8 cellular contexts compared by ENCODE assay signal in the genomic region with DNA sequence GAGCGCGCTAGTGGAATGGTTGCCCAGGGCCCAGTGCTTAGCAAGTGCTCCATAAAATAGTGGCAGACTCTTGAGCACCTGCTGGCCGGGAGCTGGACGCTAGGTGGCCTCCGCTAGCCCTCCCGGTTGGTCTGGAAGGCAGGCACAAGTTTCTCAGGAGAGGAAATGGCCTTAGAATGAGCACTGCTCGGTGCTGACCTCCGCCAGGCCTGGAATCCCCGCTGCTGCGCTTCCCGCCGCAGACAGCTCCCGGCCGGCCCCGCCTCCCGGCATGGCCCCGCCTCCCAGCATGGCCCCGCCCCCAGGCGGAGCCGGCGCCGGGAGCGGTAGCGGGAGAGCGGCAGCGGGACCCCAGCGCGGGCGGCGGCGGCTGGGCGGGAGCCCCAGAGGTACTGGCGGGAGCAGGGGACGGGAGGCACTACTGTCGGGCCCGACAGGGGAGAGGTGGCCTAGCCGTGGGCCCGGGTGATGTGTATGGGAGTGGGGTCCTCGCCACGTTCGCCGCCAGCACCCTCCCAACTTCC. TPM values are rescaled to one million over a fixed set of nuclear protein-coding genes. Genes with fewer than 3 reads are reported as not detected.
A peak's percentile ranks its signal among the peaks of the same experiment; 100 is the strongest.
DNase-seq lines count a peak whose midpoint lies in the region; ATAC-seq and TF ChIP-seq lines count a peak whose summit lies in the region.

A gene with protein sequence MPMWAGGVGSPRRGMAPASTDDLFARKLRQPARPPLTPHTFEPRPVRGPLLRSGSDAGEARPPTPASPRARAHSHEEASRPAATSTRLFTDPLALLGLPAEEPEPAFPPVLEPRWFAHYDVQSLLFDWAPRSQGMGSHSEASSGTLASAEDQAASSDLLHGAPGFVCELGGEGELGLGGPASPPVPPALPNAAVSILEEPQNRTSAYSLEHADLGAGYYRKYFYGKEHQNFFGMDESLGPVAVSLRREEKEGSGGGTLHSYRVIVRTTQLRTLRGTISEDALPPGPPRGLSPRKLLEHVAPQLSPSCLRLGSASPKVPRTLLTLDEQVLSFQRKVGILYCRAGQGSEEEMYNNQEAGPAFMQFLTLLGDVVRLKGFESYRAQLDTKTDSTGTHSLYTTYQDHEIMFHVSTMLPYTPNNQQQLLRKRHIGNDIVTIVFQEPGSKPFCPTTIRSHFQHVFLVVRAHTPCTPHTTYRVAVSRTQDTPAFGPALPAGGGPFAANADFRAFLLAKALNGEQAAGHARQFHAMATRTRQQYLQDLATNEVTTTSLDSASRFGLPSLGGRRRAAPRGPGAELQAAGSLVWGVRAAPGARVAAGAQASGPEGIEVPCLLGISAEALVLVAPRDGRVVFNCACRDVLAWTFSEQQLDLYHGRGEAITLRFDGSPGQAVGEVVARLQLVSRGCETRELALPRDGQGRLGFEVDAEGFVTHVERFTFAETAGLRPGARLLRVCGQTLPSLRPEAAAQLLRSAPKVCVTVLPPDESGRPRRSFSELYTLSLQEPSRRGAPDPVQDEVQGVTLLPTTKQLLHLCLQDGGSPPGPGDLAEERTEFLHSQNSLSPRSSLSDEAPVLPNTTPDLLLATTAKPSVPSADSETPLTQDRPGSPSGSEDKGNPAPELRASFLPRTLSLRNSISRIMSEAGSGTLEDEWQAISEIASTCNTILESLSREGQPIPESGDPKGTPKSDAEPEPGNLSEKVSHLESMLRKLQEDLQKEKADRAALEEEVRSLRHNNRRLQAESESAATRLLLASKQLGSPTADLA (plus strand): TSS at position 308 of the 524 bp plus-strand sequence. CDS start 2,821 bp downstream, outside the sequence.

- H3K27me3 Mint-ChIP-seq in CD4-positive, CD25-positive, alpha-beta regulatory T cell = no peaks in the 10 kb centered on the region
- H3K27me3 Mint-ChIP-seq in activated naive CD8-positive, alpha-beta T cell = no peaks in the 10 kb centered on the region

- ATAC-seq in CD4-positive, CD25-positive, alpha-beta regulatory T cell (ENCODE audit: low read depth in 2 of 2) = peak; percentile 47 to 59
- ATAC-seq in GM19328 (IDR thresholded peaks at IDR 0.05; ENCODE audit: unreplicated experiment) (peak; percentile 44), omental fat pad (ENCODE audit: low FRiP score) (peak; percentile 81)

- intact Hi-C loops in tibial artery (cut with DNase I; ENCODE audit: low total_unique reads) = no loop called here

- H3K9ac ChIP-seq in HUES64 (ENCODE audit: low read depth, low read length) = peak within 1 kb of the TSS; percentile 80

- WGBS in HUES64 = 4% methylated on average over 40 of the region's 42 CpGs

- H3K36me3 ChIP-seq in CD4-positive, CD25-positive, alpha-beta regulatory T cell (ENCODE audit: control insufficient read depth, insufficient read depth, low read length) = peaks cover 32% of the 10 kb centered on the region
- H3K36me3 ChIP-seq in HUES64 (ENCODE audit: insufficient read depth, low read length) (peaks cover 44% of the 10 kb centered on the region), tibial artery (peaks cover 28 to 59% (median 34%) of the 10 kb centered on the region in 3 donors)

- peak within 1 kb of the TSS; percentile 90 to 97 (median 94) for H3K4me3 Mint-ChIP-seq in CD4-positive, CD25-positive, alpha-beta regulatory T cell
- peak within 1 kb of the TSS; percentile 93 for H3K4me3 Mint-ChIP-seq in activated naive CD8-positive, alpha-beta T cell

- peak within 1 kb of the TSS; percentile 91 for H3K27ac ChIP-seq in CD4-positive, CD25-positive, alpha-beta regulatory T cell (ENCODE audit: insufficient read depth, low read length, poor library complexity, severe bottlenecking)
- H3K27ac ChIP-seq in HUES64 (ENCODE audit: low read depth, low read length) (peak within 1 kb of the TSS; percentile 78), tibial artery (peak within 1 kb of the TSS; percentile 80 to 81)

- no peaks in the 10 kb centered on the region for H3K9me3 Mint-ChIP-seq in CD4-positive, CD25-positive, alpha-beta regulatory T cell
- no peaks in the 10 kb centered on the region for H3K9me3 Mint-ChIP-seq in activated naive CD8-positive, alpha-beta T cell (ENCODE audit: low read depth)

- peaks cover 61% of the 10 kb centered on the region for H3K4me1 ChIP-seq in CD4-positive, CD25-positive, alpha-beta regulatory T cell (ENCODE audit: control insufficient read depth, insufficient read depth, low read length, poor library complexity, severe bottlenecking)
- H3K4me1 ChIP-seq in HUES64 (ENCODE audit: insufficient read depth, low read length) (peaks cover 14% of the 10 kb centered on the region), tibial artery (peaks cover 0 to 34% (median 26%) of the 10 kb centered on the region in 4 donors)

- TF ChIP-seq CTCF in omental fat pad (IDR thresholded peaks at IDR 0.05) (no peak), tibial artery (IDR thresholded peaks at IDR 0.05) (peak; percentile 24 to 33)

- H3K36me3 Mint-ChIP-seq in CD4-positive, CD25-positive, alpha-beta regulatory T cell = peaks cover 15% of the 10 kb centered on the region
- no peaks in the 10 kb centered on the region for H3K36me3 Mint-ChIP-seq in activated naive CD8-positive, alpha-beta T cell

- H3K4me3 ChIP-seq in CD4-positive, CD25-positive, alpha-beta regulatory T cell (ENCODE audit: low read depth, low read length) = peak within 1 kb of the TSS; percentile 67
- peak within 1 kb of the TSS; percentile 76 for H3K4me3 ChIP-seq in HUES64 (ENCODE audit: low read length)
- peak within 1 kb of the TSS; percentile 60 to 87 for H3K4me3 ChIP-seq in tibial artery

- H3K27ac Mint-ChIP-seq in CD4-positive, CD25-positive, alpha-beta regulatory T cell = peak within 1 kb of the TSS; percentile 91 to 97 (median 97)
- peak within 1 kb of the TSS; percentile 91 for H3K27ac Mint-ChIP-seq in activated naive CD8-positive, alpha-beta T cell

- DNase-seq in CD4-positive, CD25-positive, alpha-beta regulatory T cell = peak; percentile 66 to 71 (median 68)
- DNase-seq in SKM-1 treated with dmso at 0.1 percent for 144 hours (lab: John Stamatoyannopoulos, UW; ENCODE audit: unreplicated experiment) = peak; percentile 48
- DNase-seq in glomerular visceral epithelial cell (ENCODE audit: extremely low spot score) = peak; percentile 95
- no peak for DNase-seq in omental fat pad (ENCODE audit: low spot score)
- DNase-seq in tibial artery = peak; percentile 51 to 86

- H3K4me1 Mint-ChIP-seq in CD4-positive, CD25-positive, alpha-beta regulatory T cell = peaks cover 0 to 59% (median 24%) of the 10 kb centered on the region in 4 donors
- peaks cover 46% of the 10 kb centered on the region for H3K4me1 Mint-ChIP-seq in activated naive CD8-positive, alpha-beta T cell (ENCODE audit: low read depth)

- no peaks in the 10 kb centered on the region for H3K27me3 ChIP-seq in CD4-positive, CD25-positive, alpha-beta regulatory T cell (ENCODE audit: control insufficient read depth, insufficient read depth, low read length)
- no peaks in the 10 kb centered on the region for H3K27me3 ChIP-seq in HUES64 (ENCODE audit: insufficient read depth, low read length)
- H3K27me3 ChIP-seq in tibial artery = no peaks in the 10 kb centered on the region

- no peaks in the 10 kb centered on the region for H3K9me3 ChIP-seq in CD4-positive, CD25-positive, alpha-beta regulatory T cell (ENCODE audit: control insufficient read depth in 2 of 2, low read length in 2 of 2)
- no peaks in the 10 kb centered on the region for H3K9me3 ChIP-seq in HUES64 (ENCODE audit: insufficient read depth, low read depth, low read length)
- H3K9me3 ChIP-seq in tibial artery = no peaks in the 10 kb centered on the region

RNA-seq across cellular contexts. Expression of the gene that starts here (rescaled TPM):
- total RNA-seq in CD4-positive, CD25-positive, alpha-beta regulatory T cell = 200 TPM
- 10 to 100 TPM; 74.7 to 91.5 (median 83.1) TPM for polyA plus RNA-seq in CD4-positive, CD25-positive, alpha-beta regulatory T cell
- polyA plus RNA-seq in HUES64 (2013, experiment 1 of 2) = 15.8 TPM
- 21.8 TPM for polyA plus RNA-seq in HUES64 (2013, experiment 2 of 2)
- 10 to 100 TPM; 19.3 to 60.5 (median 33.3) TPM for total RNA-seq in omental fat pad

Comparison
In these comparisons a context has a peak if more than half of its experiments do, and no peak if none do; other contexts are left out.
1. CTCF ChIP-seq: peak in tibial artery (2 of 2); none in omental fat pad (0 of 3).
2. Peak in every context shown above with its lines, with median percentiles within 50 percentile points of each other: ATAC-seq, H3K27ac ChIP-seq and H3K4me3 ChIP-seq.